Comparison of ENCODE assay signal across 23 cellular contexts in the genomic region with DNA sequence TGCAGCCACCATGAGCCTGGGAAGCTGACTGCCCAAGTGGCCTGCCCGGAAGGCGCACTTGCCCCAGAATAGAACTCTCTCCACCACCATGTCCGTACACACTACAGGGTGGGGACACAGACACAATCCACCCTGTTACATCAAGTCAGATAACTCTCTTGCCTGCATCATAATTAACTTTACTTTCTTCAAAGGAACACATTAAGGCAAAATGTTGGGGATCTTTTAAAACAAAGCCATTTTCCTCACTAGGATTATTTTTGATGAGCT. TPM values are rescaled to one million over a fixed set of nuclear protein-coding genes. Genes with fewer than 3 reads are reported as not detected.
"Had no signal": no experiment of that assay in that cellular context is flagged by ENCODE, and none has a peak within 500 bp of the region (broad histone marks: within the 10 kb centered on the region; RNA-seq: fewer than 3 reads in every experiment).

No MANE protein-coding gene starts in this region.

- H3K27ac ChIP-seq: HL-60, KMS-11, SJCRH30 had no signal

- H3K36me3 Mint-ChIP-seq: IgD-negative memory B cell had no signal

- H3K36me3 ChIP-seq: SJCRH30 had no signal

- DNase-seq: Kasumi-1, MM.1S, NCI-H1092 treated with DMSO at 0.1 percent for 48 hours, NCI-H1436, NCI-H187, NCI-H2029, NCI-H2081 treated with DMSO at 0.1 percent for 48 hours, NCI-H2171, NCI-H226, NCI-H446, NCI-H510A, NCI-H524 treated with DMSO at 0.1 percent for 48 hours, NCI-H69, NCI-H774, RPMI8226, SHP77 treated with DMSO at 0.1 percent for 48 hours, SJCRH30 had no signal

- H3K4me1 Mint-ChIP-seq: IgD-negative memory B cell had no signal

- H3K4me3 ChIP-seq: K562, SJCRH30 had no signal

- H3K27me3 Mint-ChIP-seq: IgD-negative memory B cell had no signal

- H3K4me3 Mint-ChIP-seq: IgD-negative memory B cell had no signal

- H3K9me3 ChIP-seq: SJCRH30 had no signal

- ATAC-seq: K562, SK-N-SH treated with all-trans-retinoic acid at 6 μM for 48 hours had no signal

- H3K27ac Mint-ChIP-seq: IgD-negative memory B cell had no signal

RNA-seq across cellular contexts. Expression of gene VSTM2B, which starts 23.3 kb away (rescaled TPM):
- total RNA-seq: K562, M059J, SJCRH30 had no signal
- polyA plus RNA-seq: IgD-negative memory B cell, K562 had no signal
